In the genomic region with DNA sequence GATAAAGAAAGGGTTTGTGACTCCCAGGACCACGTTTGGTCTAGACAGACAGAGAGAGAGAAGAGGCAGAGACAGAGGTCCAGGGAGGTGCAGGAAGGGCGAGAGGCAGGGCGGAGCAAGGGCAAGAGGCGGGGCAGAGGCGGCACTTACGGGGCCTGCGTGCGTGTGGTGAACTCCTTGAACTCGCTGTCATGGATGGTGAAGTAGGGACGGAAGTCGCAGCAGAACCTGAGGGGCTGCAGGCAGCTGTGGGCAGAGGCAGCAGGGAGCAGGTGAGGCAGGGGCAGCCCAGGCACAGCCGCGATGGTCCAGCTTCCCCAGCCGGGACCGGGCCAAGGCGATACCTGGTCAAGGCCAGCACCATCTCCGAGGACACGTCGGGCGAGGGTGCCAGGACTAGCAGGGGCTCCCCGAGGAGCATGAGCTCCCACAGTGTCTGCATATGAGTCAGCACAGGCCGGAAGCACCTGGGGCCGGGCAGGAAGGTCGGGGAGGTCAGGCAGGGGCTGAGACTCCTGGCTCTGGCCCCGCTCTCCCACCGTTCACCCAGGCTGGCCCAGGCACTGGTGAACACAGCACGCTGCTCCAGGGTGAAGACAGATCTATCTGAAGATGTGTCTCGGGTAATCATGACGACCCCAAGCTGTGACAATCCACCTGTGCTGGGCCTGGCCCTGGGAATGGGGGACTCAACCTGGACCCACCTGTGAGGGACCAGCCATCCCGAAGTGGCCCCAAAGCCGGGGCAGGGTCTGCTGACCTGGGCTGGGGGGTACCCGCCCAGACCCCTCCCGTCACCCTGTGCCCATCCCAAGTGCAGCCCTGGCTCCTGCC, we compare ENCODE assay signal across 1 cellular context.
TF ChIP-seq lines count a peak whose summit lies in the region.

No MANE protein-coding gene starts in this region.

TF ChIP-seq in IMR-90, 13 proteins besides CTCF, POLR2A, EP300 and RAD21:
- TF ChIP-seq NFE2L2 (IDR thresholded peaks at IDR 0.05; ENCODE audit: low read depth, low read length) (no peak), MXI1 (IDR thresholded peaks at IDR 0.05; ENCODE audit: borderline replicate concordance, low read depth, low read length) (no peak), SMC3 (IDR thresholded peaks at IDR 0.05; ENCODE audit: low read depth, low read length) (no peak), CHD1 (IDR thresholded peaks at IDR 0.05; ENCODE audit: low read depth, low read length) (no peak), RFX5 (IDR thresholded peaks at IDR 0.05; ENCODE audit: low read depth, low read length) (no peak), RCOR1 (IDR thresholded peaks at IDR 0.05; ENCODE audit: insufficient replicate concordance, low read length) (no peak), MAFK (IDR thresholded peaks at IDR 0.05; ENCODE audit: low read depth, low read length) (no peak), BHLHE40 (IDR thresholded peaks at IDR 0.05; ENCODE audit: low read depth, low read length) (no peak), MAZ (IDR thresholded peaks at IDR 0.05; ENCODE audit: borderline replicate concordance, low read depth, low read length) (no peak), FOS (IDR thresholded peaks at IDR 0.05; ENCODE audit: low read depth, low read length) (no peak), CEBPB (IDR thresholded peaks at IDR 0.05; ENCODE audit: low read depth, low read length) (no peak)
- TF ChIP-seq, protein P1, sequence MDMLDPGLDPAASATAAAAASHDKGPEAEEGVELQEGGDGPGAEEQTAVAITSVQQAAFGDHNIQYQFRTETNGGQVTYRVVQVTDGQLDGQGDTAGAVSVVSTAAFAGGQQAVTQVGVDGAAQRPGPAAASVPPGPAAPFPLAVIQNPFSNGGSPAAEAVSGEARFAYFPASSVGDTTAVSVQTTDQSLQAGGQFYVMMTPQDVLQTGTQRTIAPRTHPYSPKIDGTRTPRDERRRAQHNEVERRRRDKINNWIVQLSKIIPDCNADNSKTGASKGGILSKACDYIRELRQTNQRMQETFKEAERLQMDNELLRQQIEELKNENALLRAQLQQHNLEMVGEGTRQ (IDR thresholded peaks at IDR 0.05; ENCODE audit: low read depth, low read length) = no peak
- TF ChIP-seq, protein P2, sequence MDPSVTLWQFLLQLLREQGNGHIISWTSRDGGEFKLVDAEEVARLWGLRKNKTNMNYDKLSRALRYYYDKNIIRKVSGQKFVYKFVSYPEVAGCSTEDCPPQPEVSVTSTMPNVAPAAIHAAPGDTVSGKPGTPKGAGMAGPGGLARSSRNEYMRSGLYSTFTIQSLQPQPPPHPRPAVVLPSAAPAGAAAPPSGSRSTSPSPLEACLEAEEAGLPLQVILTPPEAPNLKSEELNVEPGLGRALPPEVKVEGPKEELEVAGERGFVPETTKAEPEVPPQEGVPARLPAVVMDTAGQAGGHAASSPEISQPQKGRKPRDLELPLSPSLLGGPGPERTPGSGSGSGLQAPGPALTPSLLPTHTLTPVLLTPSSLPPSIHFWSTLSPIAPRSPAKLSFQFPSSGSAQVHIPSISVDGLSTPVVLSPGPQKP (IDR thresholded peaks at IDR 0.05; ENCODE audit: borderline replicate concordance, low read depth, low read length) = no peak
